ENCODE assay signal across 9 cellular contexts in the genomic region with DNA sequence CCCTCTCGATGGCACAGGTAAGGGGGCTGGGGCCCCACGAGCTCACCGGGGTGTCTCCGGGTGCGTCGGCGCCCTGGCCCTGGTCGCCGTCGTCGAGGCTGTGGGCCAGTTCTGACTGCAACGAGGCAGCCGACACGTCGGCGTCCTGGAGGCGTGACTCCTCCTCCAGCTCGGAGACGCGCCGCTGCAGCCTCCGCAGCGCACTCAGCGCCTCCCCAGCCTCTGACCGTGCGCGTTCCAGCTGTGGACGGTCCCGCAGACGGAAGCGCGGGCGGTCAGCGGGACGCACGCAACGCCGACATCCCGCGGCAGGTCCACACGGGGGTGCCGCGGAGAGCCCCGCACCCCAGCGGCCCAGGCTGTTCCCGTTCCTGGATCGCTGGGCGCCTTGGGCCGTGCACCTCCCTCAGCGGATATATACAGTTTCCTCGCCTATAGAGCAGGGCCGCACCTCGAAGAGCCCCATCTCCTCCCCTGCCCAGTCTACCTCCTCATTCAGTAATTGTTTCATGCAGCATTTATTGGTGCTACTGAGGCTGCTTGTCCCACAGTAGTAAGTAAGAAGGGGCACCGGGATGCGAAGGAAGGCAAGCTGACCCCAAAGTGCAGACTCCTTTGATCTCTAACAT. TPM values are rescaled to one million over a fixed set of nuclear protein-coding genes. Genes with fewer than 3 reads are reported as not detected.
DNase-seq lines count a peak whose midpoint lies in the region; ATAC-seq, FAIRE-seq and TF ChIP-seq lines count a peak whose summit lies in the region.
"Had no signal": no experiment of that assay in that cellular context is flagged by ENCODE, and none has a peak within 500 bp of the region (broad histone marks: within the 10 kb centered on the region; RNA-seq: fewer than 3 reads in every experiment).

No MANE protein-coding gene starts in this region.

- H3K4me1 ChIP-seq in keratinocyte (ENCODE audit: control insufficient read depth, extremely low read depth, insufficient read depth, low read length) (peaks cover 7% of the 10 kb centered on the region), stomach (peaks cover 12 to 46% (median 42%) of the 10 kb centered on the region in 4 donors)

- H2AFZ ChIP-seq in keratinocyte (ENCODE audit: control insufficient read depth, low read length), result peak overlapping the region; percentile 22

- H3K27ac ChIP-seq in keratinocyte (ENCODE audit: control insufficient read depth, insufficient read depth, low read length) (no peak overlapping the region), stomach (no peak overlapping the region)

- H3K9me3 ChIP-seq in keratinocyte (ENCODE audit: control insufficient read depth, low read depth, low read length) (no peaks in the 10 kb centered on the region), stomach (no peaks in the 10 kb centered on the region)

- no peaks in the 10 kb centered on the region for H3K9me1 ChIP-seq in keratinocyte (ENCODE audit: control insufficient read depth, extremely low read depth, insufficient read depth, low read length)

- H3K4me2 ChIP-seq in keratinocyte (ENCODE audit: control insufficient read depth, extremely low read depth, insufficient read depth, low read depth, low read length), result peak overlapping the region; percentile 58

- no peak for FAIRE-seq in keratinocyte (lab: Jason Lieb, UNC)

- no peaks in the 10 kb centered on the region for H3K79me2 ChIP-seq in keratinocyte (ENCODE audit: control insufficient read depth, insufficient read depth, low read length)

- H3K4me3 ChIP-seq in H7 (ENCODE audit: insufficient read depth, low read depth, low read length) (no peak overlapping the region), keratinocyte (ENCODE audit: control insufficient read depth in 2 of 3, extremely low read depth in 1 of 3, insufficient read depth in 2 of 3, low read depth in 1 of 3, low read length in 3 of 3) (no peak overlapping the region), stomach (peak overlapping the region in 2 of 4 donors; percentile 3 to 6)

- dilution Hi-C loops in keratinocyte (cut with MboI; ENCODE audit: extremely low pct_ligation_motif_present, low sequenced_read_pairs), result no loop called here

- H3K9ac ChIP-seq in keratinocyte (ENCODE audit: control insufficient read depth, extremely low read depth, insufficient read depth, low read length), result no peak overlapping the region

- H3K36me3 ChIP-seq in H7 (replicated peaks; ENCODE audit: control insufficient read depth, insufficient read depth, low read length) (peaks cover 13% of the 10 kb centered on the region), keratinocyte (ENCODE audit: control insufficient read depth in 2 of 2, extremely low read depth in 1 of 2, insufficient read depth in 2 of 2, low read length in 2 of 2) (peaks cover 11 to 14% of the 10 kb centered on the region in 2 experiments), stomach (peaks cover 14 to 41% (median 23%) of the 10 kb centered on the region in 4 donors)

- 22 to 52% (median 47%) methylated on average over 40 to 55 of the region's 55 CpGs for WGBS in stomach, 5 donors

- H4K20me1 ChIP-seq in keratinocyte (ENCODE audit: control insufficient read depth, extremely low read depth, insufficient read depth, low read length), result no peaks in the 10 kb centered on the region

- TF ChIP-seq POLR2A in stomach (IDR thresholded peaks at IDR 0.05), result no peak

- intact Hi-C loops in stomach (cut with DNase I; ENCODE audit: low total_unique reads), result no loop called here

- H3K27me3 ChIP-seq in H7 (ENCODE audit: control insufficient read depth, insufficient read depth, low read length), result peaks cover 19% of the 10 kb centered on the region
- peaks cover 19% of the 10 kb centered on the region for H3K27me3 ChIP-seq in keratinocyte (ENCODE audit: control insufficient read depth, extremely low read depth, insufficient read depth, low read length)
- H3K27me3 ChIP-seq in stomach, result peaks cover 3 to 64% (median 30%) of the 10 kb centered on the region in 3 donors

- DNase-seq in AG08396 (ENCODE audit: low spot score) (peak; percentile 73), H7 (peak; percentile 63), keratinocyte (ENCODE audit: low read depth, low spot score) (no peak), cortex of kidney (lab: John Stamatoyannopoulos, UW) (no peak), GM19238 (ENCODE audit: insufficient read length, low spot score) (no peak), stomach (no peak)
- DNase-seq in activated naive CD4-positive, alpha-beta T cell treated with Interleukin-2 at 50 U/mL for 16 hours, result peak; percentile 53

- ATAC-seq in HG02642 (IDR thresholded peaks at IDR 0.05; ENCODE audit: poor library complexity, unreplicated experiment), result no peak

- no peak for TF ChIP-seq EP300 in stomach (IDR thresholded peaks at IDR 0.05)

- TF ChIP-seq CTCF in keratinocyte (optimal IDR thresholded peaks at IDR 0.05 in 1 of 3, IDR thresholded peaks at IDR 0.05 in 1 of 3, conservative IDR thresholded peaks at IDR 0.05 in 1 of 3; ENCODE audit: extremely low read depth in 1 of 3, insufficient read depth in 2 of 3, low read length in 3 of 3) (no peak), stomach (IDR thresholded peaks at IDR 0.05) (no peak)

RNA-seq across cellular contexts. Expression of gene THOC6, which starts 5.8 kb away (rescaled TPM):
- total RNA-seq in H7 (2014; rRNA removed; shearing (Covaris generic)), result 69.1 and 81.4 TPM in 2 replicates
- polyA plus RNA-seq in keratinocyte (10.2 to 15.5 TPM (median 10.3 TPM) in 3 replicates), stomach (10 to 100 TPM; 15.3 to 39.0 (median 32.8) TPM)
- polyA plus RNA-seq in keratinocyte (2011; ENCODE audit: low read depth), result 5.0 TPM
- polyA plus RNA-seq in keratinocyte (2011; cell fraction: cytosol; rRNA removed), result 5.2 and 9.3 TPM in 2 replicates
- 28.7 and 29.1 TPM in 2 replicates for polyA plus RNA-seq in keratinocyte (2011; cell fraction: nucleus; rRNA removed)
- polyA plus RNA-seq in keratinocyte (2012; ENCODE audit: low replicate concordance), result 16.0 and 23.3 TPM in 2 replicates
- 11.2 to 22.3 TPM (median 13.6 TPM) in 3 replicates for polyA minus RNA-seq in keratinocyte
- polyA minus RNA-seq in keratinocyte (2011; cell fraction: cytosol; rRNA and poly(A)+ RNA removed), result 17.1 TPM
- 5.5 and 6.8 TPM in 2 replicates for polyA minus RNA-seq in keratinocyte (2011; cell fraction: nucleus; rRNA and poly(A)+ RNA removed)
- 10 to 100 TPM in 4 of 5 donors, not detected in 1; 10.5 to 97.9 (median 22.2) TPM for total RNA-seq in stomach

RNA-seq across cellular contexts. Expression of gene HCFC1R1, which starts 5.9 kb away (rescaled TPM):
- 114 and 156 TPM in 2 replicates for total RNA-seq in H7 (2014; rRNA removed; shearing (Covaris generic))
- polyA plus RNA-seq in keratinocyte, result 12.8 to 19.2 TPM (median 13.0 TPM) in 3 replicates
- polyA plus RNA-seq in keratinocyte (2011; ENCODE audit: low read depth), result 16.5 TPM
- polyA plus RNA-seq in keratinocyte (2011; cell fraction: cytosol; rRNA removed), result 9.7 and 13.5 TPM in 2 replicates
- polyA plus RNA-seq in keratinocyte (2011; cell fraction: nucleus; rRNA removed), result 2.7 and 4.4 TPM in 2 replicates
- polyA plus RNA-seq in keratinocyte (2012; ENCODE audit: low replicate concordance), result 31.4 and 57.7 TPM in 2 replicates
- 6.8 to 22.5 TPM (median 9.6 TPM) in 3 replicates for polyA minus RNA-seq in keratinocyte
- polyA minus RNA-seq in keratinocyte (2011; cell fraction: cytosol; rRNA and poly(A)+ RNA removed), result 30.1 TPM
- polyA minus RNA-seq in keratinocyte (2011; cell fraction: nucleus; rRNA and poly(A)+ RNA removed), result 0.70 and 1.5 TPM in 2 replicates
- 10 to 100 TPM; 11.0 to 94.7 (median 21.7) TPM for total RNA-seq in stomach
- polyA plus RNA-seq in stomach, result 100 to 1,000 TPM in 2 of 3 donors, 10 to 100 TPM in 1; 71.7 to 128 (median 102) TPM

RNA-seq across cellular contexts. Expression of gene BICDL2, which starts 7.1 kb away (rescaled TPM):
- 0.69 and 2.0 TPM in 2 replicates for total RNA-seq in H7 (2014; rRNA removed; shearing (Covaris generic))
- polyA plus RNA-seq in keratinocyte (0.91 to 2.8 TPM (median 1.3 TPM) in 3 replicates), stomach (10 to 100 TPM; 26.0 to 79.7 (median 29.0) TPM)
- polyA plus RNA-seq in keratinocyte (2011; ENCODE audit: low read depth), result 13.7 TPM
- polyA plus RNA-seq in keratinocyte (2011; cell fraction: cytosol; rRNA removed), result 0.64 and 1.3 TPM in 2 replicates
- polyA plus RNA-seq in keratinocyte (2011; cell fraction: nucleus; rRNA removed), result 8.1 and 11.0 TPM in 2 replicates
- polyA plus RNA-seq in keratinocyte (2012; ENCODE audit: low replicate concordance), result 1.2 and 15.1 TPM in 2 replicates
- polyA minus RNA-seq in keratinocyte, result 0.45 to 0.66 TPM in 2 of 3 replicates, not detected in the other
- polyA minus RNA-seq in keratinocyte (2011; cell fraction: cytosol; rRNA and poly(A)+ RNA removed), result not detected
- 2.2 and 2.7 TPM in 2 replicates for polyA minus RNA-seq in keratinocyte (2011; cell fraction: nucleus; rRNA and poly(A)+ RNA removed)
- 100 to 1,000 TPM in 1 of 5 donors, 10 to 100 TPM in 4; 18.4 to 693 (median 59.4) TPM for total RNA-seq in stomach
- total RNA-seq: OCI-LY7 had no signal

RNA-seq across cellular contexts. Expression of gene TNFRSF12A, which starts 9.4 kb away (rescaled TPM):
- total RNA-seq in H7 (2014; rRNA removed; shearing (Covaris generic)), result 144 and 171 TPM in 2 replicates
- polyA plus RNA-seq in keratinocyte (147 to 250 TPM (median 188 TPM) in 3 replicates), stomach (100 to 1,000 TPM in 1 of 3 donors, 10 to 100 TPM in 2; 20.3 to 117 (median 25.8) TPM)
- 35.8 TPM for polyA plus RNA-seq in keratinocyte (2011; ENCODE audit: low read depth)
- polyA plus RNA-seq in keratinocyte (2011; cell fraction: cytosol; rRNA removed), result 74.1 and 154 TPM in 2 replicates
- polyA plus RNA-seq in keratinocyte (2011; cell fraction: nucleus; rRNA removed), result 119 and 164 TPM in 2 replicates
- polyA plus RNA-seq in keratinocyte (2012; ENCODE audit: low replicate concordance), result 153 and 285 TPM in 2 replicates
- polyA minus RNA-seq in keratinocyte, result 42.1 to 86.0 TPM (median 64.5 TPM) in 3 replicates
- 350 TPM for polyA minus RNA-seq in keratinocyte (2011; cell fraction: cytosol; rRNA and poly(A)+ RNA removed)
- polyA minus RNA-seq in keratinocyte (2011; cell fraction: nucleus; rRNA and poly(A)+ RNA removed), result 81.6 and 85.9 TPM in 2 replicates
- total RNA-seq in stomach, result 100 to 1,000 TPM in 2 of 5 donors, 10 to 100 TPM in 2, 1 to 10 TPM in 1; 1.8 to 134 (median 77.2) TPM

RNA-seq across cellular contexts. Expression of gene CLDN6, which starts 11.6 kb away (rescaled TPM):
- total RNA-seq in H7 (2014; rRNA removed; shearing (Covaris generic)), result 426 and 528 TPM in 2 replicates
- polyA plus RNA-seq in keratinocyte, result 0.12 TPM in 1 of 3 replicates, not detected in the others
- polyA plus RNA-seq in keratinocyte (2011; ENCODE audit: low read depth), result not detected
- polyA plus RNA-seq in keratinocyte (2011; cell fraction: cytosol; rRNA removed), result 0.04 and 0.10 TPM in 2 replicates
- polyA plus RNA-seq in keratinocyte (2011; cell fraction: nucleus; rRNA removed), result 0.08 and 0.24 TPM in 2 replicates
- polyA plus RNA-seq in keratinocyte (2012; ENCODE audit: low replicate concordance), result 0.35 TPM in 1 of 2 replicates, not detected in the other
- polyA minus RNA-seq in keratinocyte, result 0.46 TPM in 1 of 3 replicates, not detected in the others
- not detected for polyA minus RNA-seq in keratinocyte (2011; cell fraction: cytosol; rRNA and poly(A)+ RNA removed)
- not detected in 2 replicates for polyA minus RNA-seq in keratinocyte (2011; cell fraction: nucleus; rRNA and poly(A)+ RNA removed)
- not detected for total RNA-seq in stomach
- polyA plus RNA-seq in stomach, result not detected
- total RNA-seq: OCI-LY7 had no signal

Comparison
In these comparisons a context has a peak if more than half of its experiments do, and no peak if none do; other contexts are left out.
1. DNase-seq: peak in AG08396 (single experiment), H7 (single experiment) and activated naive CD4-positive, alpha-beta T cell treated with Interleukin-2 at 50 U/mL for 16 hours (single experiment); none in keratinocyte (single experiment), cortex of kidney (single experiment), GM19238 (single experiment) and stomach (single experiment).